10 cellular contexts compared by ENCODE assay signal in the genomic region with DNA sequence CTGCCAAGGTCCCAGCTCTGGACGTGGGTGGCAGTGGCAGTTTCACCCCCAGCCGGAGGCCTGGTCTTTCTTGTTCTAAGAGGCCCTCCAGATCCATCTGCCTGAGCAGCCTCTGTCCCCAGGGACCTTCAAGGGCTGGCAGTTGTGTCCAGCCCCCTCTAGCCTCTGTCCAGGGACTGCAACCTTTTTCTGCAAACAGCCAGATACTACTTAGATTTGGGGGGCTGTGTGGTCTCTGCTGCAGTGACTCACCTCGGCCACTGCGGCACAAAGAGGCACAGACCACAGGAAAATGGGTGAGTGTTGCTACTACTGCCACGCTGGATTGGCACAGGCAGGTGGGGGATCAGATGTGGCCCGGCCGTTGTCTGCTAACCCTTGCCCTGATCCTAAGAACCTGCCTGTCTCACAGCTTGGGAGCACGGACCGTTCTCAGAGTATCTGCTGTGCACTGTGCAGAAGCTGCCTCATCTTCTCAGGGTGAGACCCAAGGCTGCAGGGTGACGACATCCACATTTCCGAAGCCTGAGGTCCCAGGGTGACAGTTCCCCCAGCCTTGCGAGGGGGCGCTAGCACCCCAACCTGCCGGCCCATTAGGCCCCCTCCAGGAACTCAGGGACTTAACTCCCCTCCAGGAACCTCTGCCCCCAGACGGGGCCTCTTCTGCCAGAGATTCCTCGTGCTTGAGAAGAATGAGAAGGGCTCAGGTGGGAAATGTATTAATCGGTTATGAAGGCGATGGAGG. TPM values are rescaled to one million over a fixed set of nuclear protein-coding genes. Genes with fewer than 3 reads are reported as not detected.
DNase-seq lines count a peak whose midpoint lies in the region; ATAC-seq, FAIRE-seq and TF ChIP-seq lines count a peak whose summit lies in the region.
"Had no signal": no experiment of that assay in that cellular context is flagged by ENCODE, and none has a peak within 500 bp of the region (broad histone marks: within the 10 kb centered on the region; RNA-seq: fewer than 3 reads in every experiment).

No MANE protein-coding gene starts in this region.

- no peaks in the 10 kb centered on the region for H4K20me1 ChIP-seq in HepG2 (ENCODE audit: insufficient read depth, low read length)

- POLR2A ChIA-PET in HepG2 (lab: Yijun Ruan, JAX), result interaction anchor here (3.0 kb wide), 1 partner anchor 12 kb away, joined by 23 read pairs; no protein-coding TSS in a partner anchor

- no peak for TF ChIP-seq POLR2A in HepG2 (IDR thresholded peaks at IDR 0.05; ENCODE audit: insufficient read depth in 1 of 2, low read depth in 2 of 2, low read length in 2 of 2)
- no peak for TF ChIP-seq POLR2A in right lobe of liver (IDR thresholded peaks at IDR 0.05)

- ATAC-seq in HepG2, result no peak
- ATAC-seq in right lobe of liver, result no peak
- ATAC-seq in HG02870 (IDR thresholded peaks at IDR 0.05; ENCODE audit: unreplicated experiment), result no peak
- ATAC-seq in HG03571 (IDR thresholded peaks at IDR 0.05; ENCODE audit: unreplicated experiment), result no peak
- ATAC-seq in HG03432 (IDR thresholded peaks at IDR 0.05; ENCODE audit: unreplicated experiment), result no peak

- H3K27ac ChIP-seq in HepG2 (ENCODE audit: extremely low read length, insufficient read depth, low read length) (no peak overlapping the region), right lobe of liver (no peak overlapping the region)

- no peak for DNase-seq in HepG2 (ENCODE audit: low spot score)
- DNase-seq in right lobe of liver, result no peak
- DNase-seq in foreskin fibroblast, result no peak
- DNase-seq: activated CD8-positive, alpha-beta memory T cell treated with anti-CD3 and anti-CD28 coated beads for 24 hours; hypothalamus; NCI-H1694; nucleus accumbens had no signal

- no peak overlapping the region for H2AFZ ChIP-seq in HepG2 (ENCODE audit: low read length)

- TF ChIP-seq EP300 in HepG2 (IDR thresholded peaks at IDR 0.05; ENCODE audit: low read depth in 2 of 2, low read length in 2 of 2) (no peak), HepG2 (CRISPR knock-in tag; IDR thresholded peaks at IDR 0.05; ENCODE audit: borderline replicate concordance) (no peak)

- no TSS peak for BruUV-seq in HepG2 (replicated peaks; lab: Mats Ljungman, UMichigan)

- peaks cover 36% of the 10 kb centered on the region for H3K4me1 ChIP-seq in HepG2 (ENCODE audit: insufficient read depth, low read length)
- H3K4me1 ChIP-seq in right lobe of liver, result no peaks in the 10 kb centered on the region

- TF ChIP-seq CTCF in HepG2 (CRISPR knock-in tag; IDR thresholded peaks at IDR 0.05) (peak; percentile 28; the same call in 1 of the 2 replicates), right lobe of liver (IDR thresholded peaks at IDR 0.05) (no peak), foreskin fibroblast (IDR thresholded peaks at IDR 0.05; ENCODE audit: low read depth, low read length) (peak; percentile 10)

- peaks cover 6 to 18% of the 10 kb centered on the region in 2 experiments; a peak in 4 of 5 replicates for H3K36me3 ChIP-seq in HepG2 (replicated peaks in 1 of 2; ENCODE audit: control insufficient read depth in 1 of 2, insufficient read depth in 2 of 2, low read length in 2 of 2)
- H3K36me3 ChIP-seq in right lobe of liver, result no peaks in the 10 kb centered on the region

- no peaks in the 10 kb centered on the region for H3K9me3 ChIP-seq in HepG2 (ENCODE audit: low read length)
- no peaks in the 10 kb centered on the region for H3K9me3 ChIP-seq in right lobe of liver

- no peak for TF ChIP-seq RAD21 in HepG2 (CRISPR knock-in tag; IDR thresholded peaks at IDR 0.05)

- intact Hi-C loops in HepG2 (cut with micrococcal nuclease; ENCODE audit: unreplicated experiment), result no loop called here
- intact Hi-C loops in right lobe of liver (cut with DNase I), result no loop called here

- no peak overlapping the region for H3K4me2 ChIP-seq in HepG2 (ENCODE audit: low read depth, low read length)

- in situ Hi-C loops in HepG2 (cut with HindIII; ENCODE audit: extremely low pct_ligation_motif_present, low pct_unique_long_range_greater_than_20kb), result loop anchor here (5.0 kb wide), 1 partner anchor 34 kb away; no protein-coding TSS in a partner anchor

- CTCF ChIA-PET in HepG2 (lab: Yijun Ruan, JAX; ENCODE audit: low intra/inter-chr PET ratio, low total read pairs), result interaction anchor here (1.2 kb wide), 1 partner anchor 32 kb away, joined by 4 read pairs; no protein-coding TSS in a partner anchor

- FAIRE-seq in HepG2 (lab: Jason Lieb, UNC), result no peak

- no peaks in the 10 kb centered on the region for H3K79me2 ChIP-seq in HepG2 (ENCODE audit: insufficient read depth, low read length)

- WGBS in HepG2 (ENCODE audit: low lambda C conversion rate), result 84% methylated on average over 8 of the region's 18 CpGs
- WGBS in right lobe of liver (ENCODE audit: insufficient coverage, low coverage, low lambda C conversion rate, missing lambda C conversion rate), result 65% methylated on average over 5 of the region's 18 CpGs

- no peak overlapping the region for H3K9ac ChIP-seq in HepG2 (ENCODE audit: insufficient read depth, low read depth, low read length)

- no peak overlapping the region for H3K4me3 ChIP-seq in HepG2 (replicated peaks in 1 of 3; ENCODE audit: insufficient read depth in 1 of 3, low read depth in 2 of 3, low read length in 3 of 3)
- no peak overlapping the region for H3K4me3 ChIP-seq in right lobe of liver
- H3K4me3 ChIP-seq in foreskin fibroblast (ENCODE audit: low read depth in 1 of 2, low read length in 2 of 2), result no peak overlapping the region

- no peaks in the 10 kb centered on the region for H3K27me3 ChIP-seq in HepG2 (ENCODE audit: control insufficient read depth in 1 of 2, insufficient read depth in 2 of 2, low read length in 2 of 2)
- no peaks in the 10 kb centered on the region for H3K27me3 ChIP-seq in right lobe of liver

RNA-seq across cellular contexts. Expression of a gene that starts 27.6 kb away (rescaled TPM):
- total RNA-seq in HepG2 (2016; rRNA removed; fragmentation: Illumina TruSeq; extraction: Trizol) (28.0 and 44.8 TPM in 2 replicates), right lobe of liver (10 to 100 TPM in 5 of 6 experiments, 1 to 10 TPM in 1; 7.7 to 25.4 (median 15.3) TPM)
- total RNA-seq in HepG2 (2016; cell fraction: cytosol; rRNA removed; fragmentation: Illumina TruSeq; extraction: Trizol; ENCODE audit: low read depth), result 22.8 and 24.5 TPM in 2 replicates
- total RNA-seq in HepG2 (2016; cell fraction: insoluble cytoplasmic fraction; rRNA removed; fragmentation: Illumina TruSeq; extraction: Trizol), result 30.0 and 44.9 TPM in 2 replicates
- total RNA-seq in HepG2 (2016; cell fraction: membrane; rRNA removed; fragmentation: Illumina TruSeq; extraction: Trizol), result 51.0 and 58.7 TPM in 2 replicates
- total RNA-seq in HepG2 (2016; cell fraction: nucleus; rRNA removed; fragmentation: Illumina TruSeq; extraction: Trizol), result 30.0 and 37.9 TPM in 2 replicates
- polyA plus RNA-seq in HepG2 (2011; rRNA removed), result 112 and 139 TPM in 2 replicates
- polyA plus RNA-seq in HepG2 (2011; cell fraction: cytosol; rRNA removed), result 75.0 and 131 TPM in 2 replicates
- polyA plus RNA-seq in HepG2 (2011; cell fraction: nucleus; rRNA removed), result 36.3 and 45.0 TPM in 2 replicates
- 131 and 138 TPM in 2 replicates for polyA plus RNA-seq in HepG2 (2012)
- 36.6 and 41.1 TPM in 2 replicates for polyA plus RNA-seq in HepG2 (2016; cell fraction: cytosol; fragmentation: Illumina TruSeq; extraction: Trizol; ENCODE audit: low read depth)
- polyA plus RNA-seq in HepG2 (2016; cell fraction: insoluble cytoplasmic fraction; fragmentation: Illumina TruSeq; extraction: Trizol; ENCODE audit: low read depth), result 37.7 and 42.0 TPM in 2 replicates
- polyA plus RNA-seq in HepG2 (2016; cell fraction: membrane; fragmentation: Illumina TruSeq; extraction: Trizol; ENCODE audit: low read depth), result 56.2 and 59.4 TPM in 2 replicates
- 59.5 and 60.5 TPM in 2 replicates for polyA plus RNA-seq in HepG2 (2016; cell fraction: nucleus; fragmentation: Illumina TruSeq; extraction: Trizol; ENCODE audit: insufficient read depth, low read depth)
- polyA minus RNA-seq in HepG2 (2011; rRNA and poly(A)+ RNA removed; ENCODE audit: low replicate concordance), result 21.9 and 76.0 TPM in 2 replicates
- polyA minus RNA-seq in HepG2 (2011; cell fraction: cytosol; rRNA and poly(A)+ RNA removed), result 38.4 and 70.8 TPM in 2 replicates
- polyA minus RNA-seq in HepG2 (2011; cell fraction: nucleus; rRNA and poly(A)+ RNA removed), result 18.8 and 29.5 TPM in 2 replicates

RNA-seq across cellular contexts. Expression of a gene that starts 39.6 kb away (rescaled TPM):
- total RNA-seq in HepG2 (2016; rRNA removed; fragmentation: Illumina TruSeq; extraction: Trizol) (not detected in 2 replicates), right lobe of liver (1 to 10 TPM in 1 of 6 experiments, under 1 TPM in 2, not detected in 3; 0.42 to 1.4 (median 0.62) TPM)
- total RNA-seq in HepG2 (2016; cell fraction: cytosol; rRNA removed; fragmentation: Illumina TruSeq; extraction: Trizol; ENCODE audit: low read depth), result not detected in 2 replicates
- not detected in 2 replicates for total RNA-seq in HepG2 (2016; cell fraction: insoluble cytoplasmic fraction; rRNA removed; fragmentation: Illumina TruSeq; extraction: Trizol)
- total RNA-seq in HepG2 (2016; cell fraction: membrane; rRNA removed; fragmentation: Illumina TruSeq; extraction: Trizol), result not detected in 2 replicates
- total RNA-seq in HepG2 (2016; cell fraction: nucleus; rRNA removed; fragmentation: Illumina TruSeq; extraction: Trizol), result not detected in 2 replicates
- polyA plus RNA-seq in HepG2 (2011; rRNA removed), result not detected in 2 replicates
- polyA plus RNA-seq in HepG2 (2011; cell fraction: cytosol; rRNA removed), result not detected in 2 replicates
- polyA plus RNA-seq in HepG2 (2011; cell fraction: nucleus; rRNA removed), result not detected in 2 replicates
- polyA plus RNA-seq in HepG2 (2012), result not detected in 2 replicates
- polyA plus RNA-seq in HepG2 (2016; cell fraction: cytosol; fragmentation: Illumina TruSeq; extraction: Trizol; ENCODE audit: low read depth), result not detected in 2 replicates
- not detected in 2 replicates for polyA plus RNA-seq in HepG2 (2016; cell fraction: insoluble cytoplasmic fraction; fragmentation: Illumina TruSeq; extraction: Trizol; ENCODE audit: low read depth)
- polyA plus RNA-seq in HepG2 (2016; cell fraction: membrane; fragmentation: Illumina TruSeq; extraction: Trizol; ENCODE audit: low read depth), result not detected in 2 replicates
- not detected in 2 replicates for polyA plus RNA-seq in HepG2 (2016; cell fraction: nucleus; fragmentation: Illumina TruSeq; extraction: Trizol; ENCODE audit: insufficient read depth, low read depth)
- 0.36 and 9.8 TPM in 2 replicates for polyA minus RNA-seq in HepG2 (2011; rRNA and poly(A)+ RNA removed; ENCODE audit: low replicate concordance)
- not detected in 2 replicates for polyA minus RNA-seq in HepG2 (2011; cell fraction: cytosol; rRNA and poly(A)+ RNA removed)
- polyA minus RNA-seq in HepG2 (2011; cell fraction: nucleus; rRNA and poly(A)+ RNA removed), result not detected in 2 replicates

RNA-seq across cellular contexts. Expression of a gene that starts 43.2 kb away (rescaled TPM):
- total RNA-seq in HepG2 (2016; rRNA removed; fragmentation: Illumina TruSeq; extraction: Trizol) (41.0 and 49.1 TPM in 2 replicates), right lobe of liver (10 to 100 TPM in 5 of 6 experiments, 1 to 10 TPM in 1; 10.0 to 15.8 (median 11.1) TPM)
- 9.7 and 10.0 TPM in 2 replicates for total RNA-seq in HepG2 (2016; cell fraction: cytosol; rRNA removed; fragmentation: Illumina TruSeq; extraction: Trizol; ENCODE audit: low read depth)
- 41.7 and 48.0 TPM in 2 replicates for total RNA-seq in HepG2 (2016; cell fraction: insoluble cytoplasmic fraction; rRNA removed; fragmentation: Illumina TruSeq; extraction: Trizol)
- 15.3 and 17.9 TPM in 2 replicates for total RNA-seq in HepG2 (2016; cell fraction: membrane; rRNA removed; fragmentation: Illumina TruSeq; extraction: Trizol)
- total RNA-seq in HepG2 (2016; cell fraction: nucleus; rRNA removed; fragmentation: Illumina TruSeq; extraction: Trizol), result 24.8 and 26.0 TPM in 2 replicates
- polyA plus RNA-seq in HepG2 (2011; rRNA removed), result 33.6 and 36.0 TPM in 2 replicates
- 25.2 and 31.5 TPM in 2 replicates for polyA plus RNA-seq in HepG2 (2011; cell fraction: cytosol; rRNA removed)
- polyA plus RNA-seq in HepG2 (2011; cell fraction: nucleus; rRNA removed), result 43.8 and 48.7 TPM in 2 replicates
- polyA plus RNA-seq in HepG2 (2012), result 37.4 and 57.9 TPM in 2 replicates
- 7.4 and 7.7 TPM in 2 replicates for polyA plus RNA-seq in HepG2 (2016; cell fraction: cytosol; fragmentation: Illumina TruSeq; extraction: Trizol; ENCODE audit: low read depth)
- 47.9 and 48.6 TPM in 2 replicates for polyA plus RNA-seq in HepG2 (2016; cell fraction: insoluble cytoplasmic fraction; fragmentation: Illumina TruSeq; extraction: Trizol; ENCODE audit: low read depth)
- 11.8 and 11.9 TPM in 2 replicates for polyA plus RNA-seq in HepG2 (2016; cell fraction: membrane; fragmentation: Illumina TruSeq; extraction: Trizol; ENCODE audit: low read depth)
- 37.6 and 45.3 TPM in 2 replicates for polyA plus RNA-seq in HepG2 (2016; cell fraction: nucleus; fragmentation: Illumina TruSeq; extraction: Trizol; ENCODE audit: insufficient read depth, low read depth)
- polyA minus RNA-seq in HepG2 (2011; rRNA and poly(A)+ RNA removed; ENCODE audit: low replicate concordance), result 14.9 and 21.3 TPM in 2 replicates
- polyA minus RNA-seq in HepG2 (2011; cell fraction: cytosol; rRNA and poly(A)+ RNA removed), result 13.4 and 16.7 TPM in 2 replicates
- 10.3 and 15.4 TPM in 2 replicates for polyA minus RNA-seq in HepG2 (2011; cell fraction: nucleus; rRNA and poly(A)+ RNA removed)

RNA-seq across cellular contexts. Expression of a gene that starts 43.5 kb away (rescaled TPM):
- total RNA-seq in HepG2 (2016; rRNA removed; fragmentation: Illumina TruSeq; extraction: Trizol), result 39.7 and 39.9 TPM in 2 replicates
- total RNA-seq in HepG2 (2016; cell fraction: cytosol; rRNA removed; fragmentation: Illumina TruSeq; extraction: Trizol; ENCODE audit: low read depth), result 13.8 and 15.1 TPM in 2 replicates
- 40.1 and 40.8 TPM in 2 replicates for total RNA-seq in HepG2 (2016; cell fraction: insoluble cytoplasmic fraction; rRNA removed; fragmentation: Illumina TruSeq; extraction: Trizol)
- total RNA-seq in HepG2 (2016; cell fraction: membrane; rRNA removed; fragmentation: Illumina TruSeq; extraction: Trizol), result 23.4 and 26.9 TPM in 2 replicates
- 28.8 and 32.4 TPM in 2 replicates for total RNA-seq in HepG2 (2016; cell fraction: nucleus; rRNA removed; fragmentation: Illumina TruSeq; extraction: Trizol)
- polyA plus RNA-seq in HepG2 (2011; rRNA removed), result 85.4 and 104 TPM in 2 replicates
- 54.2 and 65.9 TPM in 2 replicates for polyA plus RNA-seq in HepG2 (2011; cell fraction: cytosol; rRNA removed)
- polyA plus RNA-seq in HepG2 (2011; cell fraction: nucleus; rRNA removed), result 68.9 and 70.3 TPM in 2 replicates
- polyA plus RNA-seq in HepG2 (2012), result 49.3 and 49.6 TPM in 2 replicates
- polyA plus RNA-seq in HepG2 (2016; cell fraction: cytosol; fragmentation: Illumina TruSeq; extraction: Trizol; ENCODE audit: low read depth), result 16.6 and 18.6 TPM in 2 replicates
- polyA plus RNA-seq in HepG2 (2016; cell fraction: insoluble cytoplasmic fraction; fragmentation: Illumina TruSeq; extraction: Trizol; ENCODE audit: low read depth), result 45.5 and 51.2 TPM in 2 replicates
- 22.2 and 23.6 TPM in 2 replicates for polyA plus RNA-seq in HepG2 (2016; cell fraction: membrane; fragmentation: Illumina TruSeq; extraction: Trizol; ENCODE audit: low read depth)
- polyA plus RNA-seq in HepG2 (2016; cell fraction: nucleus; fragmentation: Illumina TruSeq; extraction: Trizol; ENCODE audit: insufficient read depth, low read depth), result 60.8 and 67.8 TPM in 2 replicates
- polyA minus RNA-seq in HepG2 (2011; rRNA and poly(A)+ RNA removed; ENCODE audit: low replicate concordance), result 23.4 and 37.2 TPM in 2 replicates
- 17.2 and 17.6 TPM in 2 replicates for polyA minus RNA-seq in HepG2 (2011; cell fraction: cytosol; rRNA and poly(A)+ RNA removed)
- 17.6 and 22.6 TPM in 2 replicates for polyA minus RNA-seq in HepG2 (2011; cell fraction: nucleus; rRNA and poly(A)+ RNA removed)
- 10 to 100 TPM; 16.0 to 25.0 (median 18.7) TPM for total RNA-seq in right lobe of liver

RNA-seq across cellular contexts. Expression of a gene that starts 53.9 kb away (rescaled TPM):
- total RNA-seq in HepG2 (2016; rRNA removed; fragmentation: Illumina TruSeq; extraction: Trizol) (249 and 319 TPM in 2 replicates), right lobe of liver (100 to 1,000 TPM in 1 of 6 experiments, 10 to 100 TPM in 5; 62.4 to 106 (median 86.0) TPM)
- 103 and 114 TPM in 2 replicates for total RNA-seq in HepG2 (2016; cell fraction: cytosol; rRNA removed; fragmentation: Illumina TruSeq; extraction: Trizol; ENCODE audit: low read depth)
- total RNA-seq in HepG2 (2016; cell fraction: insoluble cytoplasmic fraction; rRNA removed; fragmentation: Illumina TruSeq; extraction: Trizol), result 260 and 312 TPM in 2 replicates
- 135 and 140 TPM in 2 replicates for total RNA-seq in HepG2 (2016; cell fraction: membrane; rRNA removed; fragmentation: Illumina TruSeq; extraction: Trizol)
- 349 and 418 TPM in 2 replicates for total RNA-seq in HepG2 (2016; cell fraction: nucleus; rRNA removed; fragmentation: Illumina TruSeq; extraction: Trizol)
- polyA plus RNA-seq in HepG2 (2011; rRNA removed), result 306 and 308 TPM in 2 replicates
- 103 and 169 TPM in 2 replicates for polyA plus RNA-seq in HepG2 (2011; cell fraction: cytosol; rRNA removed)
- 1,720 and 2,373 TPM in 2 replicates for polyA plus RNA-seq in HepG2 (2011; cell fraction: nucleus; rRNA removed)
- 214 and 282 TPM in 2 replicates for polyA plus RNA-seq in HepG2 (2012)
- 77.5 and 85.0 TPM in 2 replicates for polyA plus RNA-seq in HepG2 (2016; cell fraction: cytosol; fragmentation: Illumina TruSeq; extraction: Trizol; ENCODE audit: low read depth)
- 376 and 395 TPM in 2 replicates for polyA plus RNA-seq in HepG2 (2016; cell fraction: insoluble cytoplasmic fraction; fragmentation: Illumina TruSeq; extraction: Trizol; ENCODE audit: low read depth)
- 116 and 123 TPM in 2 replicates for polyA plus RNA-seq in HepG2 (2016; cell fraction: membrane; fragmentation: Illumina TruSeq; extraction: Trizol; ENCODE audit: low read depth)
- 776 and 819 TPM in 2 replicates for polyA plus RNA-seq in HepG2 (2016; cell fraction: nucleus; fragmentation: Illumina TruSeq; extraction: Trizol; ENCODE audit: insufficient read depth, low read depth)
- 243 and 377 TPM in 2 replicates for polyA minus RNA-seq in HepG2 (2011; rRNA and poly(A)+ RNA removed; ENCODE audit: low replicate concordance)
- 59.7 and 82.4 TPM in 2 replicates for polyA minus RNA-seq in HepG2 (2011; cell fraction: cytosol; rRNA and poly(A)+ RNA removed)
- 526 and 551 TPM in 2 replicates for polyA minus RNA-seq in HepG2 (2011; cell fraction: nucleus; rRNA and poly(A)+ RNA removed)

Comparison
In these comparisons a context has a peak if more than half of its experiments do, and no peak if none do; other contexts are left out.
1. CTCF ChIP-seq: peak in HepG2 (single experiment) and foreskin fibroblast (single experiment); none in right lobe of liver (0 of 4).